In the genomic region with DNA sequence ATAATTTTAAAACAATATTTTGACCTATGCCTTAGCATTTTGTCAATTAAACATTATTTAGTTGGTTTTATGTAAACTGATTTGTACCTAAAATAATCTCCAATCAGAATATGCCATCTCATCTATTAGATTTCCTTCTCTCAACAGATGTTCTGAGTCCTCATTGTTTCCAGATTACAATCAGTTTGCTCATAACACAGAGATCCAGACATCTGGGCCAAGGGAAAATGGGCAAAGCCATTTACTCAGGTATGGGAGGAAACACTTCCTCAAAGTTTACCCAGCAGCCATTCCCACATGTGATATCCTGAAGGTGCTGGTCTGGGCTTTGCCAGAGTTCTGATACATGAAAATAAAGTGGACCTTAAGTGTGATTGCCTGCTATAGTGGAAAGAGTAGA, we compare ENCODE assay signal across 19 cellular contexts.
DNase-seq lines count a peak whose midpoint lies in the region; ATAC-seq, FAIRE-seq and TF ChIP-seq lines count a peak whose summit lies in the region.
"Had no signal": no experiment of that assay in that cellular context is flagged by ENCODE, and none has a peak within 500 bp of the region (broad histone marks: within the 10 kb centered on the region; RNA-seq: fewer than 3 reads in every experiment).

No MANE protein-coding gene starts in this region.

- no peak overlapping the region for H2AFZ ChIP-seq in GM23248

- intact Hi-C loops in kidney (cut with DNase I): no loop called here

- H3K9me2 ChIP-seq in GM23248 (ENCODE audit: insufficient read depth): no peaks in the 10 kb centered on the region

- H4K20me1 ChIP-seq in GM23248 (ENCODE audit: insufficient read depth): no peaks in the 10 kb centered on the region

- no peaks in the 10 kb centered on the region for H3F3A ChIP-seq in GM23248 (ENCODE audit: insufficient read depth)

- FAIRE-seq in kidney (lab: Jason Lieb, UNC) (peak; percentile 27), GM19239 (lab: Jason Lieb, UNC) (no peak)
- FAIRE-seq: HTR-8/SVneo had no signal

- DNase-seq in GM23248 (peak; percentile 20), RWPE2 (ENCODE audit: low spot score) (no peak), epithelial cell of esophagus (ENCODE audit: low read depth) (peak; percentile 34), kidney (no peak), NCI-H1694 (lab: John Stamatoyannopoulos, UW) (no peak), GM19239 (ENCODE audit: insufficient read length, low spot score) (no peak), GM19240 (ENCODE audit: insufficient read length, low spot score) (no peak)
- DNase-seq: DMS153, GOT3, HFFc6, KG1, MG63, NCI-H1105 treated with DMSO at 0.1 percent for 48 hours, NCI-H146, NCI-H2029, NCI-H446 treated with DMSO at 0.1 percent for 48 hours, Peyer's patch had no signal

- no peaks in the 10 kb centered on the region for H3K79me2 ChIP-seq in GM23248 (ENCODE audit: insufficient read depth)

- H3K36me3 ChIP-seq in GM23248 (ENCODE audit: low read depth) (no peaks in the 10 kb centered on the region), RWPE2 (ENCODE audit: low read depth) (no peaks in the 10 kb centered on the region), kidney (ENCODE audit: control insufficient read depth in 1 of 2, insufficient read depth in 2 of 2, low read length in 2 of 2) (no peaks in the 10 kb centered on the region)
- H3K36me3 ChIP-seq: HAP-1, MG63, Peyer's patch had no signal

- in situ Hi-C loops in GM23248 (cut with MboI): no loop called here

- H3K4me1 ChIP-seq in GM23248 (ENCODE audit: insufficient read depth): no peaks in the 10 kb centered on the region
- H3K4me1 ChIP-seq in RWPE2 (ENCODE audit: insufficient read depth, poor library complexity, severe bottlenecking): peaks cover 4% of the 10 kb centered on the region
- no peaks in the 10 kb centered on the region for H3K4me1 ChIP-seq in kidney (ENCODE audit: control insufficient read depth in 1 of 2, insufficient read depth in 1 of 2, low read depth in 1 of 2, low read length in 2 of 2)
- H3K4me1 ChIP-seq: Peyer's patch had no signal

- H3K4me3 ChIP-seq in GM23248 (no peak overlapping the region), RWPE2 (ENCODE audit: severe bottlenecking) (no peak overlapping the region), epithelial cell of esophagus (ENCODE audit: low read length) (no peak overlapping the region), kidney (ENCODE audit: low read length in 2 of 2) (no peak overlapping the region)
- H3K4me3 ChIP-seq: HAP-1, MG63, Peyer's patch had no signal

- H3K9ac ChIP-seq in GM23248 (no peak overlapping the region), kidney (ENCODE audit: low read length in 2 of 2) (no peak overlapping the region)

- no peak overlapping the region for H3K4me2 ChIP-seq in GM23248 (ENCODE audit: unreplicated experiment)

- no peak overlapping the region for H3K27ac ChIP-seq in GM23248
- H3K27ac ChIP-seq in RWPE2 (ENCODE audit: poor library complexity, severe bottlenecking): peak overlapping the region; percentile 53
- no peak overlapping the region for H3K27ac ChIP-seq in kidney (ENCODE audit: low read depth in 2 of 2, low read length in 2 of 2)
- H3K27ac ChIP-seq: Peyer's patch had no signal

- H3K27me3 ChIP-seq in GM23248 (replicated peaks; ENCODE audit: insufficient read depth): no peaks in the 10 kb centered on the region
- H3K27me3 ChIP-seq in RWPE2 (ENCODE audit: insufficient read depth, poor library complexity, severe bottlenecking): no peaks in the 10 kb centered on the region
- H3K27me3 ChIP-seq: MG63, Peyer's patch had no signal

- TF ChIP-seq CTCF in RWPE2 (IDR thresholded peaks at IDR 0.05; ENCODE audit: poor library complexity, severe bottlenecking) (no peak), epithelial cell of esophagus (IDR thresholded peaks at IDR 0.05; ENCODE audit: insufficient read depth, low read depth, low read length, missing control alignments) (no peak), kidney (IDR thresholded peaks at IDR 0.05; ENCODE audit: borderline replicate concordance, extremely low read depth, insufficient read depth) (no peak)

- peak; percentile 51; the same call in 2 of the 3 replicates for ATAC-seq in RWPE2 (ENCODE audit: low read depth)

- H3K9me3 ChIP-seq in GM23248 (ENCODE audit: low read depth) (no peaks in the 10 kb centered on the region), RWPE2 (ENCODE audit: severe bottlenecking) (no peaks in the 10 kb centered on the region), kidney (ENCODE audit: control insufficient read depth in 1 of 2, low read length in 2 of 2) (no peaks in the 10 kb centered on the region)
- H3K9me3 ChIP-seq: HAP-1, MG63, Peyer's patch had no signal

Comparison
In these comparisons a context has a peak if more than half of its experiments do, and no peak if none do; other contexts are left out.
1. DNase-seq: peak in GM23248 (single experiment) and epithelial cell of esophagus (single experiment); none in RWPE2 (single experiment), kidney (single experiment), NCI-H1694 (single experiment), GM19239 (single experiment) and GM19240 (single experiment).